ENCODE assay signal across 19 cellular contexts in the genomic region with DNA sequence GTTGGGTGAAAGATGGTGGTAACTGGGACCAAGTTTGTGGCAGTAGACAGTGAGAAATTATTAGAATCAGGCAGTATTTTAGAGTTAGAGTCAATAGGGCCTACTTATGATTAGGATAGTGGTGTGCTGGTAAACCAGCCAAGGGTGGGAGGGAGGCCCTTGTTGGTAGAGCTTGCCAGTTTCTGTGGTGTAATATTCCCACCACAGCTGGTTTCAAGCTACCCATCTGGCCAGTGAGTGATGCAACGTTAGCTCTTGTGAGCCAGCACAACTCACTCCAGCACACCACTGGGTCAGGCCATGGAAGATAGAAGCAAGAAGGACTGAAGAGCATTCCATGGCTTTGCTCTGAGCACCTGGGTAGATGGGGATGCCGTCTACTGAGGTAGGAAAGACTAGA. TPM values are rescaled to one million over a fixed set of nuclear protein-coding genes. Genes with fewer than 3 reads are reported as not detected.
DNase-seq lines count a peak whose midpoint lies in the region; ATAC-seq and TF ChIP-seq lines count a peak whose summit lies in the region.
"Had no signal": no experiment of that assay in that cellular context is flagged by ENCODE, and none has a peak within 500 bp of the region (broad histone marks: within the 10 kb centered on the region; RNA-seq: fewer than 3 reads in every experiment).

No MANE protein-coding gene starts in this region.

- H3K27ac Mint-ChIP-seq in CD8-positive, alpha-beta T cell = peak overlapping the region; percentile 42
- peak overlapping the region in 4 of 5 experiments; percentile 3 to 60 (median 22) for H3K27ac Mint-ChIP-seq in brain

- no peaks in the 10 kb centered on the region for H3K9me3 Mint-ChIP-seq in CD8-positive, alpha-beta T cell
- H3K9me3 Mint-ChIP-seq in brain = no peaks in the 10 kb centered on the region
- H3K9me3 Mint-ChIP-seq: naive thymus-derived CD8-positive, alpha-beta T cell had no signal

- no peak for TF ChIP-seq POLR2A in right lobe of liver (IDR thresholded peaks at IDR 0.05)

- no peaks in the 10 kb centered on the region for H3K9me3 ChIP-seq in CD8-positive, alpha-beta T cell (ENCODE audit: low read length)
- no peaks in the 10 kb centered on the region for H3K9me3 ChIP-seq in MG63
- no peaks in the 10 kb centered on the region for H3K9me3 ChIP-seq in right lobe of liver
- H3K9me3 ChIP-seq: upper lobe of right lung had no signal

- intact Hi-C loops in CD8-positive, alpha-beta T cell (cut with DNase I, micrococcal nuclease) = no loop called here
- intact Hi-C loops in right lobe of liver (cut with DNase I) = no loop called here

- no peaks in the 10 kb centered on the region for H3K27me3 Mint-ChIP-seq in CD8-positive, alpha-beta T cell (ENCODE audit: low read depth)
- H3K27me3 Mint-ChIP-seq in brain = no peaks in the 10 kb centered on the region

- no peak for TF ChIP-seq CTCF in CD8-positive, alpha-beta T cell (IDR thresholded peaks at IDR 0.05)
- no peak for TF ChIP-seq CTCF in brain (conservative IDR thresholded peaks at IDR 0.05)
- no peak for TF ChIP-seq CTCF in right lobe of liver (IDR thresholded peaks at IDR 0.05)

- POLR2A ChIA-PET in CD8-positive, alpha-beta T cell (lab: Charles Lee) = no interaction called here

- H3K36me3 ChIP-seq in CD8-positive, alpha-beta T cell (ENCODE audit: insufficient read depth, low read length) = no peaks in the 10 kb centered on the region
- H3K36me3 ChIP-seq in MG63 (no peaks in the 10 kb centered on the region), right lobe of liver (no peaks in the 10 kb centered on the region)
- H3K36me3 ChIP-seq: upper lobe of right lung had no signal

- H3K4me1 ChIP-seq in CD8-positive, alpha-beta T cell (ENCODE audit: insufficient read depth, low read length) = peaks cover 8% of the 10 kb centered on the region
- H3K4me1 ChIP-seq in right lobe of liver = peaks cover 0 to 29% (median 12%) of the 10 kb centered on the region in 4 donors
- H3K4me1 ChIP-seq: upper lobe of right lung had no signal

- H3K4me3 ChIP-seq in CD8-positive, alpha-beta T cell (ENCODE audit: low read depth, low read length) = no peak overlapping the region
- H3K4me3 ChIP-seq in MG63 = no peak overlapping the region
- H3K4me3 ChIP-seq in right lobe of liver = no peak overlapping the region
- H3K4me3 ChIP-seq: GM23248, hepatocyte, upper lobe of right lung had no signal

- H3K4me3 Mint-ChIP-seq in CD8-positive, alpha-beta T cell = no peak overlapping the region
- H3K4me3 Mint-ChIP-seq in brain = no peak overlapping the region

- no peak for ATAC-seq in CD8-positive, alpha-beta T cell
- ATAC-seq in right lobe of liver = peak; percentile 49 to 75 (median 62)
- no peak for ATAC-seq in HG02981 (IDR thresholded peaks at IDR 0.05; ENCODE audit: unreplicated experiment)
- ATAC-seq: activated naive CD4-positive, alpha-beta T cell treated with anti-CD3 and anti-CD28 coated beads, Interleukin-2, amount 50 U/mL, for 72 hours; left colon; naive thymus-derived CD8-positive, alpha-beta T cell; upper lobe of right lung had no signal

- no peaks in the 10 kb centered on the region for H3K27me3 ChIP-seq in CD8-positive, alpha-beta T cell (ENCODE audit: insufficient read depth, low read length)
- peaks cover 3% of the 10 kb centered on the region for H3K27me3 ChIP-seq in MG63
- H3K27me3 ChIP-seq in right lobe of liver = no peaks in the 10 kb centered on the region
- H3K27me3 ChIP-seq: hepatocyte, upper lobe of right lung had no signal

- H3K4me1 Mint-ChIP-seq in CD8-positive, alpha-beta T cell (ENCODE audit: low read depth) = peaks cover 27% of the 10 kb centered on the region
- H3K4me1 Mint-ChIP-seq in brain = peaks cover 82% of the 10 kb centered on the region

- WGBS in right lobe of liver (ENCODE audit: insufficient coverage, low coverage, low lambda C conversion rate, missing lambda C conversion rate) = 13% methylated on average over 2 of the region's 2 CpGs

- no peaks in the 10 kb centered on the region for H3K36me3 Mint-ChIP-seq in CD8-positive, alpha-beta T cell
- H3K36me3 Mint-ChIP-seq in brain = peaks cover 10% of the 10 kb centered on the region
- H3K36me3 Mint-ChIP-seq: activated naive CD4-positive, alpha-beta T cell treated with anti-CD3 and anti-CD28 coated beads, Interleukin-2, amount 50 U/mL, for 72 hours; naive thymus-derived CD8-positive, alpha-beta T cell had no signal

- CTCF ChIA-PET in CD8-positive, alpha-beta T cell (lab: Charles Lee) = no interaction called here

- DNase-seq in CD8-positive, alpha-beta T cell = no peak
- DNase-seq in MG63 = peak; percentile 59
- DNase-seq in right lobe of liver = peak in 2 of 3 donors; percentile 58 to 75
- no peak for DNase-seq in DMS79 treated with DMSO at 0.1 percent for 48 hours (lab: John Stamatoyannopoulos, UW)
- DNase-seq in OCI-M2 (lab: John Stamatoyannopoulos, UW; ENCODE audit: unreplicated experiment) = no peak
- DNase-seq: activated CD8-positive, alpha-beta memory T cell treated with anti-CD3 and anti-CD28 coated beads, Interleukin-2, amount 50 U/mL, for 48 hours; GF-D8; GM23248; left colon; NCI-H187 treated with DMSO at 0.1 percent for 48 hours; retina; SIG-M5; stimulated activated CD4-positive, alpha-beta T cell treated with anti-CD3 and anti-CD28 coated beads, Interleukin-2, amount 100 ng/mL, for 48 hours; upper lobe of right lung had no signal

- H3K27ac ChIP-seq in CD8-positive, alpha-beta T cell (ENCODE audit: low read depth, low read length) = no peak overlapping the region
- H3K27ac ChIP-seq in right lobe of liver = peak overlapping the region in 2 of 3 donors; percentile 47 to 79
- H3K27ac ChIP-seq: GM23248, hepatocyte, upper lobe of right lung had no signal

RNA-seq across cellular contexts. Expression of a gene that starts 34.9 kb away (rescaled TPM):
- total RNA-seq in CD8-positive, alpha-beta T cell = 1 to 10 TPM; 2.3 to 3.6 TPM
- 0.92 and 2.6 TPM in 2 replicates for total RNA-seq in MG63 (2014; rRNA removed; shearing (Covaris generic); ENCODE audit: low replicate concordance)
- polyA plus RNA-seq in brain (ENCODE audit: insufficient read depth, low read depth, low replicate concordance) = 181 TPM
- 10 to 100 TPM; 18.2 to 45.1 (median 21.5) TPM for total RNA-seq in right lobe of liver

Comparison
In these comparisons a context has a peak if more than half of its experiments do, and no peak if none do; other contexts are left out.
1. ATAC-seq: peak in right lobe of liver (4 of 4); none in CD8-positive, alpha-beta T cell (single experiment) and HG02981 (single experiment).
2. DNase-seq: peak in MG63 (single experiment) and right lobe of liver (2 of 3); none in CD8-positive, alpha-beta T cell (0 of 7), DMS79 treated with DMSO at 0.1 percent for 48 hours (single experiment) and OCI-M2 (single experiment).